Comparison of ENCODE assay signal across 23 cellular contexts in the genomic region with DNA sequence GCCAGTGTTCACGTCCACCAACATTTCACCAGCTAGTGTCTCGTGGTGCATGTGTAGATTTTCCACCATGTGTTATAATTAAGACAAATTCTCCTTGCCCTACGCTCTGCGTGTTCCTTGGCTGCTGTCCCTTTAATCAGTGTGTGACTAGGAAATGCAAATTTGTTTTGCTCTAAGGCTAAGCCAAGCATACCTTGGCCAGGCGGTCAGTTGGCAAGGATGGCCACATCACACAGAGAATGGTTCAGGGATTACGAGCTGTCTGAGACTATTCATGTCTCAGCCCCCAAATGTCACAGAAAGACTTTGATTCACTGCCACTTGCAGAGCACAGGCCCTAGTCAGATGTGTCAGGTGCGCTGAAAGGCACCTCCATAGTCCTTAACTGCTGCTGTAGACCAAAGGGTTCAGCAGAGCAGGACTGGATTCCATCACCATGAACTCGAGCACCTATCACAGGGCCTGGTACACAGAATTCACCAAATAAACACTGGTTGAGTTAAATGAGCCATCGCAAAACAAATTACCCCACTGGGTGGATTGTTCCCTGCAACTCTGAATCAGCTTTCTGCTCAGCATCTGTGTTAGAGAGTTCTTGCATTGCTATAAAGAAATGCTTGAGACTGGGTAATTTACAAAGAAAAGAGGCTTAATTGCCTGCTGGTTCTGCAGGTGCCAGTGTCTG.
"Had no signal": no experiment of that assay in that cellular context is flagged by ENCODE, and none has a peak within 500 bp of the region (broad histone marks: within the 10 kb centered on the region; RNA-seq: fewer than 3 reads in every experiment).

No MANE protein-coding gene starts in this region.

- H3K4me3 Mint-ChIP-seq: endodermal cell; immature natural killer cell; naive thymus-derived CD8-positive, alpha-beta T cell; neural crest cell; stimulated activated memory B cell treated with anti-CD40 and anti-IgM and Interleukin-4, amounts not matched to agents 10 μg/mL and 1 μg/mL and 100 μg/mL, for 72 hours; stimulated activated naive CD8-positive, alpha-beta T cell treated with anti-CD3 and anti-CD28 coated beads, Interleukin-15, Interleukin-2, amounts not matched to agents 100 ng/mL and 50 ng/mL, for 24 hours had no signal

- H3K36me3 ChIP-seq: ovary, tibial nerve, upper lobe of right lung, vagina had no signal

- H3K9me3 ChIP-seq: mucosa of descending colon, ovary, testis, tibial nerve, upper lobe of right lung, vagina had no signal

- H3K27ac Mint-ChIP-seq: endodermal cell; immature natural killer cell; naive thymus-derived CD8-positive, alpha-beta T cell; stimulated activated memory B cell treated with anti-CD40 and anti-IgM and Interleukin-4, amounts not matched to agents 10 μg/mL and 1 μg/mL and 100 μg/mL, for 72 hours; stimulated activated naive CD8-positive, alpha-beta T cell treated with anti-CD3 and anti-CD28 coated beads, Interleukin-15, Interleukin-2, amounts not matched to agents 100 ng/mL and 50 ng/mL, for 24 hours had no signal

- H3K27me3 Mint-ChIP-seq: naive thymus-derived CD8-positive, alpha-beta T cell; stimulated activated naive CD8-positive, alpha-beta T cell treated with anti-CD3 and anti-CD28 coated beads, Interleukin-15, Interleukin-2, amounts not matched to agents 100 ng/mL and 50 ng/mL, for 24 hours had no signal

- H3K36me3 Mint-ChIP-seq: immature natural killer cell had no signal

- H3K9me3 Mint-ChIP-seq: neural crest cell had no signal

- ATAC-seq: foreskin keratinocyte; left cardiac atrium; left ventricle myocardium superior; mucosa of descending colon; naive thymus-derived CD8-positive, alpha-beta T cell; right cardiac atrium; stimulated activated memory B cell treated with anti-CD40 and anti-IgM and Interleukin-4, amounts not matched to agents 10 μg/mL and 1 μg/mL and 100 μg/mL, for 72 hours; upper lobe of right lung had no signal

- DNase-seq: effector CD4-positive, alpha-beta T cell; endodermal cell; erythroblast; foreskin keratinocyte; immature natural killer cell; left cardiac atrium; left ventricle myocardium superior; mucosa of descending colon; ovary; right cardiac atrium; stimulated activated CD4-positive, alpha-beta T cell treated with anti-CD3 and anti-CD28 coated beads, Interleukin-15, amount 100 ng/mL, for 24 hours; stimulated activated CD4-positive, alpha-beta T cell treated with anti-CD3 and anti-CD28 coated beads, Interleukin-1b, Interleukin-23, amount 100 ng/mL, for 48 hours; stimulated activated CD4-positive, alpha-beta T cell treated with anti-CD3 and anti-CD28 coated beads, Interleukin-4, amount 100 ng/mL, for 24 hours; testis; upper lobe of right lung had no signal

- H3K27ac ChIP-seq: coronary artery, foreskin keratinocyte, ovary, testis, tibial nerve, upper lobe of right lung, vagina had no signal

- H3K4me3 ChIP-seq: coronary artery, lung, mucosa of descending colon, ovary, testis, tibial nerve, upper lobe of right lung, vagina had no signal

- H3K27me3 ChIP-seq: foreskin keratinocyte, ovary, testis, tibial nerve, upper lobe of right lung, vagina had no signal
